8 cellular contexts compared by ENCODE assay signal in the genomic region with DNA sequence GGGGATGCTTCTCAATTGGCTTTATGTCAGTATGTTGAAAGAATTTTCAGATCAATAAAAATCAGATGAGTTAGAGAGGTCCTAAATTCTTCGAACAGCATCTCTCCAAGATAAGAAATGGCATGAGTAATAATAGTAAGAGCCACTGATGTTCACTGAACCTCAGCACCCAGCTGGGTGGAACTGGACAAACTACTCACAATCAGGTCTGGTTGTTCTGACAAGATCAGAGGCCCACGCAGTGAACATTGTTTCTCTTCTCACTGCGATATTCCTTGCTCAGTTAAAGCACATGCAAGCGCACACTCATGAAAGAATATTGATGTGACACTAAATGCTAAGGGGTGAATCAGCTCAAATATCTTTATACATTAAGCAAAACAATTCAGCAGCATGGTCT.
"Had no signal": no experiment of that assay in that cellular context is flagged by ENCODE, and none has a peak within 500 bp of the region (broad histone marks: within the 10 kb centered on the region; RNA-seq: fewer than 3 reads in every experiment).

No MANE protein-coding gene starts in this region.

- H3K27ac ChIP-seq: GM23248 had no signal

- DNase-seq: GM23248, GOT3, H7, H9, HCEC 1CT, HFFc6 had no signal

- H3K9me3 ChIP-seq: HAP-1 had no signal

- H3K4me3 ChIP-seq: GM23248, GM23338, HAP-1 had no signal

- H3K4me1 ChIP-seq: HAP-1 had no signal

- H3K36me3 ChIP-seq: HAP-1 had no signal
